Comparison of ENCODE assay signal across 31 cellular contexts in the genomic region with DNA sequence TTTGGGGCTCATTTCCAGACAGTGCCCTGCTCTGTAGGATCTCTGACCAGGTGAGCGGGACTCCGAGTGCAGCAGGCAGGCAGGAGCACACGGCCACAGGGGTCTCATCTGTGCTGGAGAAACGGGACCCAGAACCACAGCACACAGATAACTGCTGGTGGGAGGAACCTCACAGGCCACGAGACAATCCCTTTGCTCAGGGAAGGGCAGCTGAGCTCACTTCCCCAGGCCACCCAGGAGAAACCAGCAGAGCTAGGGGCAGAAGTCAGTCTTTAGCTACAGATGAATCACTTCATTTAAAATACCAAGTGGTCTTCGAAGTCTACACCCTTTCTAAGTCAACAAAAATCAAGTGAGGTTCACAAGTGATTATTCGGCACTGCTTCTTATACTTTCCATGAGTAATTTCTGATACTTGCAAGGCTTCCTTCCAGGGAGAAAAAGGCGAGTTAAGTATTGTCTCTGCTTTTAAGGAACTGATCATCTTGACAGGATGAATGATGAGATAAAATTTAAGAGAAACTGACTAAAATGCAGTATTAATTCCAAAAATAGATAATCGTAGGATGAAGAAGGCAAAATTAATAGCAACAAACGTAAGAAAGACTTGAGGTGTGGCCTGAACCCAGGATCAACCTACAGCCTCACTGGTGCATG.
DNase-seq lines count a peak whose midpoint lies in the region; ATAC-seq, FAIRE-seq and TF ChIP-seq lines count a peak whose summit lies in the region.
"Had no signal": no experiment of that assay in that cellular context is flagged by ENCODE, and none has a peak within 500 bp of the region (broad histone marks: within the 10 kb centered on the region; RNA-seq: fewer than 3 reads in every experiment).

No MANE protein-coding gene starts in this region.

- H3K4me2 ChIP-seq in K562 (ENCODE audit: insufficient read depth, low read length): no peak overlapping the region

- peaks cover 7% of the 10 kb centered on the region for H3K9me3 Mint-ChIP-seq in CD8-positive, alpha-beta T cell

- BruUV-seq in K562 (replicated peaks; lab: Mats Ljungman, UMichigan): no TSS peak

- no peak for TF ChIP-seq EP300 in K562 (IDR thresholded peaks at IDR 0.05; ENCODE audit: low read length)

- no peak overlapping the region; the same call in 1 of the 2 replicates for H2AFZ ChIP-seq in K562 (ENCODE audit: low read depth, low read length)

- no peaks in the 10 kb centered on the region for H3K27me3 ChIP-seq in H7 (ENCODE audit: control insufficient read depth, insufficient read depth, low read length)
- peaks cover 2 to 43% of the 10 kb centered on the region in 2 experiments; a peak in 2 of 5 replicates for H3K27me3 ChIP-seq in K562 (ENCODE audit: control insufficient read depth in 2 of 2, insufficient read depth in 2 of 2, low read length in 2 of 2)
- no peaks in the 10 kb centered on the region for H3K27me3 ChIP-seq in small intestine (ENCODE audit: control insufficient read depth in 2 of 2, insufficient read depth in 2 of 2, low read length in 2 of 2)
- no peaks in the 10 kb centered on the region for H3K27me3 ChIP-seq in CD8-positive, alpha-beta T cell (ENCODE audit: insufficient read depth, low read length)
- H3K27me3 ChIP-seq: ovary, stomach, tibial artery had no signal

- no peak for ATAC-seq in K562
- no peak for ATAC-seq in left lobe of liver
- ATAC-seq in CD8-positive, alpha-beta T cell: no peak
- ATAC-seq in GM19455 (IDR thresholded peaks at IDR 0.05; ENCODE audit: unreplicated experiment): no peak
- ATAC-seq: activated CD4-positive, alpha-beta T cell treated with anti-CD3 and anti-CD28 coated beads for 36 hours; activated CD8-positive, alpha-beta T cell treated with anti-CD3 and anti-CD28 coated beads, Interleukin-2, amount 10 ng/mL, durations not matched to agents 7 days and 5 days had no signal

- TF ChIP-seq CTCF in K562 (IDR thresholded peaks at IDR 0.05 in 2 of 3, conservative IDR thresholded peaks at IDR 0.05 in 1 of 3; ENCODE audit: insufficient read depth in 2 of 3, low read depth in 1 of 3, low read length in 3 of 3): no peak
- TF ChIP-seq CTCF in CD8-positive, alpha-beta T cell (IDR thresholded peaks at IDR 0.05): no peak

- H3K9me3 ChIP-seq in K562 (replicated peaks; ENCODE audit: control insufficient read depth, insufficient read depth, low read depth, low read length) (no peaks in the 10 kb centered on the region), small intestine (ENCODE audit: control insufficient read depth, low read depth) (no peaks in the 10 kb centered on the region)
- H3K9me3 ChIP-seq in CD8-positive, alpha-beta T cell (ENCODE audit: low read length): no peaks in the 10 kb centered on the region
- H3K9me3 ChIP-seq: ovary, tibial artery had no signal

- H3K27ac Mint-ChIP-seq in CD8-positive, alpha-beta T cell: no peak overlapping the region
- H3K27ac Mint-ChIP-seq: activated CD4-positive, alpha-beta T cell treated with anti-CD3 and anti-CD28 coated beads for 36 hours; activated CD8-positive, alpha-beta T cell treated with anti-CD3 and anti-CD28 coated beads, Interleukin-2, amount 10 ng/mL, durations not matched to agents 7 days and 5 days; activated T-helper 2 cell treated with anti-CD3 and anti-CD28 coated beads, Interferon-gamma antibody, Interleukin-2, Interleukin-4, amounts not matched to agents 10 μg/mL and 5 μg/mL and 100 μg/mL, durations not matched to agents 14 hours and 24 hours and 36 hours; immature natural killer cell; naive B cell had no signal

- in situ Hi-C loops in K562 (cut with MboI): no loop called here

- CTCF ChIA-PET in K562 (lab: Yijun Ruan, JAX; ENCODE audit: low intra/inter-chr PET ratio): no interaction called here
- CTCF ChIA-PET in CD8-positive, alpha-beta T cell (lab: Charles Lee): no interaction called here

- FAIRE-seq in K562 (lab: Jason Lieb, UNC) (no peak), small intestine (lab: Jason Lieb, UNC) (no peak)
- FAIRE-seq: RCC 7860 had no signal

- H3K36me3 Mint-ChIP-seq in CD8-positive, alpha-beta T cell: no peaks in the 10 kb centered on the region
- H3K36me3 Mint-ChIP-seq: immature natural killer cell had no signal

- H3K27ac ChIP-seq in K562 (ENCODE audit: extremely low read depth, low read depth, low read length): no peak overlapping the region
- peak overlapping the region; percentile 12 to 21 for H3K27ac ChIP-seq in small intestine (ENCODE audit: low read depth in 1 of 2, low read length in 1 of 2)
- H3K27ac ChIP-seq in CD8-positive, alpha-beta T cell (ENCODE audit: low read depth, low read length): no peak overlapping the region
- H3K27ac ChIP-seq: stomach, tibial artery, VCaP had no signal

- no peaks in the 10 kb centered on the region for H3K79me2 ChIP-seq in K562 (ENCODE audit: control insufficient read depth, insufficient read depth, low read length)

- DNase-seq in H7: peak; percentile 18
- no peak for DNase-seq in K562 (ENCODE audit: extremely low read depth in 1 of 4, low spot score in 3 of 4)
- peak; percentile 4 for DNase-seq in myocyte (ENCODE audit: low read depth)
- DNase-seq in small intestine: no peak
- DNase-seq in left lobe of liver (ENCODE audit: low spot score): no peak
- no peak for DNase-seq in activated CD4-positive, alpha-beta T cell treated with anti-CD3 and anti-CD28 coated beads, Interleukin-2, amount 50 U/mL, for 4 hours
- no peak for DNase-seq in CD8-positive, alpha-beta T cell
- DNase-seq: activated CD4-positive, alpha-beta T cell treated with anti-CD3 and anti-CD28 coated beads for 36 hours; activated CD8-positive, alpha-beta T cell treated with anti-CD3 and anti-CD28 coated beads, Interleukin-2, amount 10 ng/mL, durations not matched to agents 7 days and 5 days; activated naive CD4-positive, alpha-beta T cell treated with anti-CD3 and anti-CD28 coated beads, Interleukin-2, amount 50 U/mL, for 16 hours; Calu3; DMS79 treated with DMSO at 0.1 percent for 48 hours; hypothalamus; immature natural killer cell; mesendoderm; naive B cell; NCI-H1048; NCI-H1694 treated with DMSO at 0.1 percent for 48 hours; NCI-H446 treated with DMSO at 0.1 percent for 48 hours; NCI-H774; retina; SHP77 treated with DMSO at 0.1 percent for 48 hours; stimulated activated CD4-positive, alpha-beta T cell treated with anti-CD3 and anti-CD28 coated beads, Interleukin-4, amount 100 ng/mL, for 1 hour; stomach; T1000; tibial artery had no signal

- WGBS in K562 (ENCODE audit: insufficient coverage, low coverage, missing lambda C conversion rate): 2% methylated on average over 10 of the region's 10 CpGs
- 57 to 73% (median 66%) methylated on average over 10 of the region's 10 CpGs for WGBS in small intestine, 3 donors

- TF ChIP-seq RAD21 in K562 (CRISPR knock-in tag; conservative IDR thresholded peaks at IDR 0.05 in 1 of 2, IDR thresholded peaks at IDR 0.05 in 1 of 2): no peak

- H3K36me3 ChIP-seq in H7 (replicated peaks; ENCODE audit: control insufficient read depth, insufficient read depth, low read length) (no peaks in the 10 kb centered on the region), K562 (ENCODE audit: control insufficient read depth, insufficient read depth, low read length) (no peaks in the 10 kb centered on the region), small intestine (ENCODE audit: control insufficient read depth in 2 of 2, insufficient read depth in 2 of 2, low read length in 2 of 2) (no peaks in the 10 kb centered on the region)
- no peaks in the 10 kb centered on the region for H3K36me3 ChIP-seq in CD8-positive, alpha-beta T cell (ENCODE audit: insufficient read depth, low read length)
- H3K36me3 ChIP-seq: ovary, stomach, tibial artery had no signal

- peak overlapping the region in 1 of 2 experiments; percentile 60; a peak in 1 of 4 replicates for H3K9ac ChIP-seq in K562 (ENCODE audit: insufficient read depth in 1 of 2, low read depth in 2 of 2, low read length in 2 of 2)

- H3K4me1 ChIP-seq in K562 (replicated peaks in 1 of 2; ENCODE audit: control insufficient read depth in 2 of 2, insufficient read depth in 2 of 2, low read length in 2 of 2) (peaks cover 2 to 4% of the 10 kb centered on the region in 2 experiments; a peak in 2 of 5 replicates), small intestine (ENCODE audit: control insufficient read depth in 2 of 2, insufficient read depth in 1 of 2, low read depth in 1 of 2, low read length in 1 of 2) (no peaks in the 10 kb centered on the region)
- H3K4me1 ChIP-seq in CD8-positive, alpha-beta T cell (ENCODE audit: insufficient read depth, low read length): no peaks in the 10 kb centered on the region
- H3K4me1 ChIP-seq: stomach had no signal

- no peak overlapping the region for H3K4me3 Mint-ChIP-seq in CD8-positive, alpha-beta T cell
- H3K4me3 Mint-ChIP-seq: activated CD4-positive, alpha-beta T cell treated with anti-CD3 and anti-CD28 coated beads for 36 hours; activated CD8-positive, alpha-beta T cell treated with anti-CD3 and anti-CD28 coated beads, Interleukin-2, amount 10 ng/mL, durations not matched to agents 7 days and 5 days; immature natural killer cell; naive B cell had no signal

- H3K4me3 ChIP-seq in H7 (ENCODE audit: insufficient read depth, low read depth, low read length) (no peak overlapping the region), K562 (no peak overlapping the region), small intestine (ENCODE audit: low read depth in 1 of 2, low read length in 2 of 2) (no peak overlapping the region)
- no peak overlapping the region for H3K4me3 ChIP-seq in CD8-positive, alpha-beta T cell (ENCODE audit: low read depth, low read length)
- H3K4me3 ChIP-seq: ovary, stomach, tibial artery had no signal

- no peaks in the 10 kb centered on the region for H4K20me1 ChIP-seq in K562 (replicated peaks; ENCODE audit: control insufficient read depth, insufficient read depth, low read length)

- TF ChIP-seq POLR2A in K562 (conservative IDR thresholded peaks at IDR 0.05): no peak

- H3K27me3 Mint-ChIP-seq in CD8-positive, alpha-beta T cell (ENCODE audit: low read depth): no peaks in the 10 kb centered on the region

- POLR2A ChIA-PET in K562 (lab: Yijun Ruan, JAX): no interaction called here
- POLR2A ChIA-PET in CD8-positive, alpha-beta T cell (lab: Charles Lee): no interaction called here

- no peaks in the 10 kb centered on the region for H3K9me1 ChIP-seq in K562 (ENCODE audit: control insufficient read depth, insufficient read depth, low read length)

- intact Hi-C loops in K562 (cut with micrococcal nuclease): no loop called here
- intact Hi-C loops in CD8-positive, alpha-beta T cell (cut with DNase I, micrococcal nuclease): no loop called here

- H3K4me1 Mint-ChIP-seq in CD8-positive, alpha-beta T cell (ENCODE audit: low read depth): no peaks in the 10 kb centered on the region
- H3K4me1 Mint-ChIP-seq: activated CD4-positive, alpha-beta T cell treated with anti-CD3 and anti-CD28 coated beads for 36 hours; immature natural killer cell; naive B cell had no signal

TF ChIP-seq in K562, 482 proteins besides CTCF, POLR2A, EP300 and RAD21 (continues in another document):
- TF ChIP-seq ZNF699 (CRISPR knock-in tag; IDR thresholded peaks at IDR 0.05; ENCODE audit: insufficient replicate concordance) (no peak), TBP (optimal IDR thresholded peaks at IDR 0.05; ENCODE audit: low read depth, low read length) (no peak), NCOA2 (IDR thresholded peaks at IDR 0.05; ENCODE audit: partially characterized antibody in 2 of 2) (no peak), NFIX (CRISPR knock-in tag; IDR thresholded peaks at IDR 0.05; ENCODE audit: low read depth) (no peak)

Comparison
In these comparisons a context has a peak if more than half of its experiments do, and no peak if none do; other contexts are left out.
1. DNase-seq: peak in H7 (single experiment) and myocyte (single experiment); none in K562 (0 of 4), small intestine (single experiment), left lobe of liver (single experiment), activated CD4-positive, alpha-beta T cell treated with anti-CD3 and anti-CD28 coated beads, Interleukin-2, amount 50 U/mL, for 4 hours (0 of 2) and CD8-positive, alpha-beta T cell (0 of 7).
2. H3K27ac ChIP-seq: peak in small intestine (2 of 2); none in K562 (single experiment) and CD8-positive, alpha-beta T cell (single experiment).